ENCODE assay signal across 8 cellular contexts in the genomic region with DNA sequence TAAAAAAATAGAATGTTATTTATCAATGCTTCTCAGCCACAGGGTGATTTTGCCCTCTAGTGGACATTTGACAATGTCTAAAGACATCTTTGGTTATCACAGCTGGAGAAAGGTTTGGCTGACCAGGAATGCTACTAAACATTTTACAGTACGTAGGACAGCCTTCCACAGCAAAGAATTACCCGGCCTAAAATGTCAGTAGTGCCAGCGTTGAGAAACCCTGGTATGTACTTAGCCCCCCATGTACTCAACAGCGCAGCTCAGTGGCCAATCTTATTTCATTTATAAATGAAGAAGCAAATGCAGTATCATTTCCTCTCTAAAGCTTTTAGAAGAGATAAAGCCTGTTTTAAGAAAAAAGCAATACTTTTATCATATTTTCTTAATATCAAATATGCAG. TPM values are rescaled to one million over a fixed set of nuclear protein-coding genes. Genes with fewer than 3 reads are reported as not detected.
DNase-seq lines count a peak whose midpoint lies in the region; ATAC-seq and TF ChIP-seq lines count a peak whose summit lies in the region.

No MANE protein-coding gene starts in this region.

- H3K27ac Mint-ChIP-seq in GM23338 = no peak overlapping the region
- no peak overlapping the region for H3K27ac Mint-ChIP-seq in stimulated activated effector memory CD8-positive, alpha-beta T cell treated with anti-CD3 and anti-CD28 coated beads, Interleukin-12 subunit alpha, Interleukin-12 subunit beta, amount 100 ng/mL, for 72 hours

- H3K9me3 ChIP-seq in PC-3 (ENCODE audit: low read length) = no peaks in the 10 kb centered on the region

- peak; percentile 44; the same call in 2 of the 3 replicates for ATAC-seq in GM23338
- peak; percentile 64 for ATAC-seq in PC-3
- ATAC-seq in stimulated activated effector memory CD8-positive, alpha-beta T cell treated with anti-CD3 and anti-CD28 coated beads, Interleukin-12 subunit alpha, Interleukin-12 subunit beta, amount 100 ng/mL, for 72 hours = peak; percentile 65
- no peak for ATAC-seq in GM18517 (IDR thresholded peaks at IDR 0.05; ENCODE audit: unreplicated experiment)

- peaks cover 5% of the 10 kb centered on the region for H3K27me3 Mint-ChIP-seq in GM23338 (ENCODE audit: insufficient read depth, low read depth, poor library complexity)

- H4K20me1 ChIP-seq in GM23338 (replicated peaks; ENCODE audit: insufficient read depth) = peaks cover 69% of the 10 kb centered on the region
- H4K20me1 ChIP-seq in PC-3 (ENCODE audit: low read length) = peaks cover 74% of the 10 kb centered on the region

- no peaks in the 10 kb centered on the region; the same call in 2 of the 3 replicates for H3K36me3 Mint-ChIP-seq in GM23338 (ENCODE audit: low read depth)
- H3K36me3 Mint-ChIP-seq in stimulated activated effector memory CD8-positive, alpha-beta T cell treated with anti-CD3 and anti-CD28 coated beads, Interleukin-12 subunit alpha, Interleukin-12 subunit beta, amount 100 ng/mL, for 72 hours = peaks cover 15% of the 10 kb centered on the region

- peaks cover 100% of the 10 kb centered on the region for H3K79me2 ChIP-seq in GM23338 (replicated peaks; ENCODE audit: insufficient read depth)
- peaks cover 99% of the 10 kb centered on the region for H3K79me2 ChIP-seq in PC-3 (ENCODE audit: low read length)

- no peak overlapping the region for H3K4me3 ChIP-seq in GM23338
- H3K4me3 ChIP-seq in PC-3 (ENCODE audit: low read length) = no peak overlapping the region

- no TSS peak for BruUV-seq in PC-3 (replicated peaks; lab: Mats Ljungman, UMichigan)

- no peak overlapping the region for H3K9ac ChIP-seq in PC-3 (ENCODE audit: low read length)

- H3K9me2 ChIP-seq in GM23338 (ENCODE audit: insufficient read depth) = no peaks in the 10 kb centered on the region
- no peaks in the 10 kb centered on the region for H3K9me2 ChIP-seq in PC-3 (replicated peaks; ENCODE audit: low read length)

- TF ChIP-seq CTCF in GM23338 (conservative IDR thresholded peaks at IDR 0.05; ENCODE audit: low read depth in 2 of 2) (peak; percentile 57 to 74), PC-3 (conservative IDR thresholded peaks at IDR 0.05; ENCODE audit: low read depth, low read length) (peak; percentile 90)

- CTCF ChIA-PET in PC-3 (lab: Charles Lee) = interaction anchor here (0.5 to 2.0 kb wide), 7 partner anchors 12 to 959 kb away, joined by 3 to 11 read pairs (median 3); no protein-coding TSS in a partner anchor

- H3K36me3 ChIP-seq in GM23338 (ENCODE audit: insufficient read depth) (no peaks in the 10 kb centered on the region), PC-3 (ENCODE audit: low read depth, low read length) (no peaks in the 10 kb centered on the region)

- no peaks in the 10 kb centered on the region for H3K9me3 Mint-ChIP-seq in GM23338
- no peaks in the 10 kb centered on the region for H3K9me3 Mint-ChIP-seq in stimulated activated effector memory CD8-positive, alpha-beta T cell treated with anti-CD3 and anti-CD28 coated beads, Interleukin-12 subunit alpha, Interleukin-12 subunit beta, amount 100 ng/mL, for 72 hours

- no peak overlapping the region for H3K4me3 Mint-ChIP-seq in GM23338
- H3K4me3 Mint-ChIP-seq in stimulated activated effector memory CD8-positive, alpha-beta T cell treated with anti-CD3 and anti-CD28 coated beads, Interleukin-12 subunit alpha, Interleukin-12 subunit beta, amount 100 ng/mL, for 72 hours = no peak overlapping the region

- peaks cover 3% of the 10 kb centered on the region; the same call in 1 of the 2 replicates for H3F3A ChIP-seq in GM23338 (replicated peaks; ENCODE audit: low read depth)
- peaks cover 8% of the 10 kb centered on the region for H3F3A ChIP-seq in PC-3 (ENCODE audit: low read length, unreplicated experiment)

- H3K4me1 ChIP-seq in GM23338 (ENCODE audit: insufficient read depth) = peaks cover 8% of the 10 kb centered on the region; the same call in 1 of the 2 replicates
- peaks cover 41% of the 10 kb centered on the region for H3K4me1 ChIP-seq in PC-3 (ENCODE audit: insufficient read depth, low read length)

- no peaks in the 10 kb centered on the region for H3K27me3 ChIP-seq in GM23338 (ENCODE audit: insufficient read depth)
- H3K27me3 ChIP-seq in PC-3 (ENCODE audit: low read length) = no peaks in the 10 kb centered on the region

- H3K4me2 ChIP-seq in GM23338 (no peak overlapping the region), PC-3 (ENCODE audit: low read length) (no peak overlapping the region)

- H3K4me1 Mint-ChIP-seq in GM23338 = peaks cover 29% of the 10 kb centered on the region
- peaks cover 41% of the 10 kb centered on the region for H3K4me1 Mint-ChIP-seq in stimulated activated effector memory CD8-positive, alpha-beta T cell treated with anti-CD3 and anti-CD28 coated beads, Interleukin-12 subunit alpha, Interleukin-12 subunit beta, amount 100 ng/mL, for 72 hours

- intact Hi-C loops in PC-3 (cut with micrococcal nuclease) = loop anchor here (2.0 kb wide), 3 partner anchors 44 to 94 kb away; a partner anchor contains a TSS

- DNase-seq in Ammon's horn (ENCODE audit: low spot score) (peak; percentile 61), GM23338 (ENCODE audit: low spot score) (peak; percentile 77), PC-3 (peak; percentile 77), amniotic stem cell (lab: John Stamatoyannopoulos, UW) (peak; percentile 67), iris pigment epithelial cell (ENCODE audit: low read depth) (peak; percentile 72), NCI-H2029 (lab: John Stamatoyannopoulos, UW) (no peak)
- no peak for DNase-seq in stimulated activated effector memory CD8-positive, alpha-beta T cell treated with anti-CD3 and anti-CD28 coated beads, Interleukin-12 subunit alpha, Interleukin-12 subunit beta, amount 100 ng/mL, for 72 hours (ENCODE audit: low spot score in 2 of 2)

- H3K27ac ChIP-seq in GM23338 (ENCODE audit: low read depth) = no peak overlapping the region
- H3K27ac ChIP-seq in PC-3 (ENCODE audit: low read length) = no peak overlapping the region

- no peak overlapping the region for H2AFZ ChIP-seq in GM23338
- no peak overlapping the region for H2AFZ ChIP-seq in PC-3 (ENCODE audit: low read length)

- POLR2A ChIA-PET in PC-3 (lab: Charles Lee; ENCODE audit: unreplicated experiment) = interaction anchor here (0.6 kb wide), 1 partner anchor 58 kb away, joined by 3 read pairs; no protein-coding TSS in a partner anchor

TF ChIP-seq in GM23338, 12 proteins besides CTCF, POLR2A, EP300 and RAD21 (continues in another document):
- no peak for TF ChIP-seq EZH2phosphoT487 (IDR thresholded peaks at IDR 0.05; ENCODE audit: unreplicated experiment)
- TF ChIP-seq CREB1 (CRISPR knock-in tag; IDR thresholded peaks at IDR 0.05; ENCODE audit: low read depth) = no peak
- TF ChIP-seq ZNF331 (CRISPR knock-in tag; IDR thresholded peaks at IDR 0.05; ENCODE audit: low read depth) = no peak
- TF ChIP-seq NANOG (IDR thresholded peaks at IDR 0.05; ENCODE audit: borderline replicate concordance) = no peak

RNA-seq across cellular contexts. Expression of a gene that starts 5.8 kb away (rescaled TPM):
- 69.7 and 75.8 TPM in 2 replicates for total RNA-seq in GM23338 (2014; rRNA removed; shearing (Covaris generic))
- polyA plus RNA-seq in GM23338 (2016; fragmentation: Nextera tagmentation; extraction: Ambion mirVana) = 38.2 and 45.9 TPM in 2 replicates
- 69.9 and 73.4 TPM in 2 replicates for total RNA-seq in PC-3 (2014; rRNA removed)

RNA-seq across cellular contexts. Expression of a gene that starts 57.0 kb away (rescaled TPM):
- 177 and 194 TPM in 2 replicates for total RNA-seq in GM23338 (2014; rRNA removed; shearing (Covaris generic))
- polyA plus RNA-seq in GM23338 (2016; fragmentation: Nextera tagmentation; extraction: Ambion mirVana) = 476 and 634 TPM in 2 replicates
- 198 and 216 TPM in 2 replicates for total RNA-seq in PC-3 (2014; rRNA removed)

Comparison
In these comparisons a context has a peak if more than half of its experiments do, and no peak if none do; other contexts are left out.
1. DNase-seq: peak in Ammon's horn (single experiment), GM23338 (single experiment), PC-3 (single experiment), amniotic stem cell (single experiment) and iris pigment epithelial cell (single experiment); none in stimulated activated effector memory CD8-positive, alpha-beta T cell treated with anti-CD3 and anti-CD28 coated beads, Interleukin-12 subunit alpha, Interleukin-12 subunit beta, amount 100 ng/mL, for 72 hours (0 of 2) and NCI-H2029 (single experiment).